17 cellular contexts compared by ENCODE assay signal in genomic region chr18:56576826-56577573, GRCh38.
DNase-seq lines count a peak whose midpoint lies in the region; ATAC-seq, FAIRE-seq and TF ChIP-seq lines count a peak whose summit lies in the region.
"Had no signal": no experiment of that assay in that cellular context is flagged by ENCODE, and none has a peak within 500 bp of the region (broad histone marks: within the 10 kb centered on the region; RNA-seq: fewer than 3 reads in every experiment).

No MANE protein-coding gene starts in this region.

- peaks cover 18% of the 10 kb centered on the region for H3K4me1 Mint-ChIP-seq in WTC11
- H3K4me1 Mint-ChIP-seq: activated naive CD8-positive, alpha-beta T cell treated with anti-CD3 and anti-CD28 coated beads, Interleukin-2, amount 10 ng/mL, durations not matched to agents 7 days and 5 days had no signal

- FAIRE-seq in G401.6 (lab: Jason Lieb, UNC): peak; percentile 57

- H3K9me3 Mint-ChIP-seq in WTC11: peaks cover 7% of the 10 kb centered on the region; the same call in 1 of the 2 replicates
- H3K9me3 Mint-ChIP-seq: activated naive CD8-positive, alpha-beta T cell treated with anti-CD3 and anti-CD28 coated beads, Interleukin-2, amount 10 ng/mL, durations not matched to agents 7 days and 5 days; stimulated activated naive CD8-positive, alpha-beta T cell treated with anti-CD3 and anti-CD28 coated beads, Interleukin-15, Interleukin-2, amounts not matched to agents 100 ng/mL and 50 ng/mL, for 24 hours; T-helper 1 cell treated with Interleukin-12 subunit alpha and Interleukin-12 subunit beta and Interleukin-4 antibody, amounts not matched to agents 30 μg/mL and 1 μg/mL, for 36 hours had no signal

- no peak for TF ChIP-seq CTCF in WTC11 (IDR thresholded peaks at IDR 0.05)
- no peak for TF ChIP-seq CTCF in heart left ventricle (IDR thresholded peaks at IDR 0.05)
- TF ChIP-seq CTCF in psoas muscle (IDR thresholded peaks at IDR 0.05): no peak

- H3K27ac ChIP-seq in heart left ventricle (peak overlapping the region in 8 of 12 donors; percentile 18 to 84 (median 74)), psoas muscle (no peak overlapping the region)
- H3K27ac ChIP-seq: C4-2B, esophagus muscularis mucosa, prostate gland had no signal

- intact Hi-C loops in heart left ventricle (cut with DNase I): loop anchor here (2.0 to 10.0 kb wide), 22 partner anchors 122 to 1892 kb away; partner anchors contain the start of gene TCF4 (in 4 of the 10)
- intact Hi-C loops in psoas muscle (cut with DNase I): loop anchor here (5.0 to 10.0 kb wide), 8 partner anchors 792 to 1480 kb away; partner anchors contain the start of gene TCF4 (in 1 of the 2)

- H3K4me3 ChIP-seq in heart left ventricle (peak overlapping the region in 3 of 12 donors; percentile 7 to 22 (median 19)), psoas muscle (no peak overlapping the region)
- H3K4me3 ChIP-seq: esophagus muscularis mucosa, prostate gland had no signal

- H3K4me1 ChIP-seq in heart left ventricle (peaks cover 10 to 38% (median 27%) of the 10 kb centered on the region in 12 donors), psoas muscle (peaks cover 15% of the 10 kb centered on the region)
- H3K4me1 ChIP-seq: prostate gland had no signal

- H3K27me3 Mint-ChIP-seq in WTC11 (ENCODE audit: low read depth): 0 out of 2 replicates have a peak, but pooled peaks cover 2% of the 10 kb centered on the region

- DNase-seq in WTC11 (ENCODE audit: low spot score) (no peak), heart left ventricle (peak; percentile 38 to 90 (median 70)), psoas muscle (no peak), NCI-H1417 (lab: John Stamatoyannopoulos, UW) (no peak)
- no peak for DNase-seq in stimulated activated CD4-positive, alpha-beta T cell treated with anti-CD3 and anti-CD28 coated beads, Interleukin-15, amount 100 ng/mL, for 24 hours
- DNase-seq: activated CD4-positive, alpha-beta T cell treated with anti-CD3 and anti-CD28 coated beads for 4 hours; activated naive CD8-positive, alpha-beta T cell treated with anti-CD3 and anti-CD28 coated beads, Interleukin-2, amount 10 ng/mL, durations not matched to agents 7 days and 5 days; GF-D8; GOT3 had no signal

- 15 to 36% (median 22%) methylated on average over 14 of the region's 14 CpGs for WGBS in heart left ventricle, 4 donors
- WGBS in psoas muscle, 3 donors: 23 to 26% (median 25%) methylated on average over 14 of the region's 14 CpGs

- H3K4me3 Mint-ChIP-seq in WTC11: peak overlapping the region; percentile 42; the same call in 1 of the 2 replicates
- H3K4me3 Mint-ChIP-seq: activated naive CD8-positive, alpha-beta T cell treated with anti-CD3 and anti-CD28 coated beads, Interleukin-2, amount 10 ng/mL, durations not matched to agents 7 days and 5 days; stimulated activated naive CD8-positive, alpha-beta T cell treated with anti-CD3 and anti-CD28 coated beads, Interleukin-15, Interleukin-2, amounts not matched to agents 100 ng/mL and 50 ng/mL, for 24 hours; T-helper 1 cell treated with Interleukin-12 subunit alpha and Interleukin-12 subunit beta and Interleukin-4 antibody, amounts not matched to agents 30 μg/mL and 1 μg/mL, for 36 hours had no signal

- H3K27ac Mint-ChIP-seq in WTC11: peak overlapping the region; percentile 69; the same call in 1 of the 2 replicates
- H3K27ac Mint-ChIP-seq: activated naive CD8-positive, alpha-beta T cell treated with anti-CD3 and anti-CD28 coated beads, Interleukin-2, amount 10 ng/mL, durations not matched to agents 7 days and 5 days; stimulated activated naive CD8-positive, alpha-beta T cell treated with anti-CD3 and anti-CD28 coated beads, Interleukin-15, Interleukin-2, amounts not matched to agents 100 ng/mL and 50 ng/mL, for 24 hours; T-helper 1 cell treated with Interleukin-12 subunit alpha and Interleukin-12 subunit beta and Interleukin-4 antibody, amounts not matched to agents 30 μg/mL and 1 μg/mL, for 36 hours had no signal

- CTCF ChIA-PET in WTC11 (lab: Charles Lee): interaction anchor here (0.5 to 1.8 kb wide), 7 partner anchors 11 to 1192 kb away, joined by 3 to 6 read pairs (median 4); no protein-coding TSS in a partner anchor

- ATAC-seq in WTC11: peak; percentile 74
- ATAC-seq in heart left ventricle: peak; percentile 88 to 98 (median 94)
- ATAC-seq in psoas muscle: peak in 3 of 4 donors; percentile 47 to 64 (median 49)
- no peak for ATAC-seq in HG02938 (IDR thresholded peaks at IDR 0.05; ENCODE audit: unreplicated experiment)
- no peak for ATAC-seq in HG03280 (IDR thresholded peaks at IDR 0.05; ENCODE audit: unreplicated experiment)

- peaks cover 0 to 27% (median 0%) of the 10 kb centered on the region in 12 donors for H3K9me3 ChIP-seq in heart left ventricle
- H3K9me3 ChIP-seq in psoas muscle: no peaks in the 10 kb centered on the region
- H3K9me3 ChIP-seq: prostate gland had no signal

- no peaks in the 10 kb centered on the region for H3K36me3 Mint-ChIP-seq in WTC11
- H3K36me3 Mint-ChIP-seq: activated naive CD8-positive, alpha-beta T cell treated with anti-CD3 and anti-CD28 coated beads, Interleukin-2, amount 10 ng/mL, durations not matched to agents 7 days and 5 days had no signal

- no peaks in the 10 kb centered on the region for H3K36me3 ChIP-seq in heart left ventricle
- no peaks in the 10 kb centered on the region for H3K36me3 ChIP-seq in psoas muscle (ENCODE audit: insufficient read depth in 1 of 2, low read depth in 1 of 2)
- H3K36me3 ChIP-seq: esophagus muscularis mucosa, prostate gland had no signal

- no peaks in the 10 kb centered on the region for H3K27me3 ChIP-seq in heart left ventricle
- H3K27me3 ChIP-seq in psoas muscle (ENCODE audit: insufficient read depth in 3 of 3, low read length in 2 of 3): peaks cover 0 to 3% (median 0%) of the 10 kb centered on the region in 3 donors
- H3K27me3 ChIP-seq: esophagus muscularis mucosa had no signal

- TF ChIP-seq POLR2A in heart left ventricle (IDR thresholded peaks at IDR 0.05): no peak

- POLR2A ChIA-PET in WTC11 (lab: Charles Lee): interaction anchor here (0.7 kb wide), 1 partner anchor 1248 kb away, joined by 5 read pairs; no protein-coding TSS in a partner anchor

TF ChIP-seq in WTC11, 78 proteins besides CTCF, POLR2A, EP300 and RAD21:
- TF ChIP-seq HMGA2 (CRISPR knock-in tag; IDR thresholded peaks at IDR 0.05) (peak; percentile 90), CREB1 (CRISPR knock-in tag; IDR thresholded peaks at IDR 0.05) (no peak)

Comparison
In these comparisons a context has a peak if more than half of its experiments do, and no peak if none do; other contexts are left out.
1. ATAC-seq: peak in WTC11 (single experiment), heart left ventricle (4 of 4) and psoas muscle (3 of 4); none in HG02938 (single experiment) and HG03280 (single experiment).
2. DNase-seq: peak in heart left ventricle (5 of 5); none in WTC11 (single experiment), psoas muscle (0 of 2), NCI-H1417 (0 of 3) and stimulated activated CD4-positive, alpha-beta T cell treated with anti-CD3 and anti-CD28 coated beads, Interleukin-15, amount 100 ng/mL, for 24 hours (single experiment).